8 cellular contexts compared by ENCODE assay signal in the genomic region with DNA sequence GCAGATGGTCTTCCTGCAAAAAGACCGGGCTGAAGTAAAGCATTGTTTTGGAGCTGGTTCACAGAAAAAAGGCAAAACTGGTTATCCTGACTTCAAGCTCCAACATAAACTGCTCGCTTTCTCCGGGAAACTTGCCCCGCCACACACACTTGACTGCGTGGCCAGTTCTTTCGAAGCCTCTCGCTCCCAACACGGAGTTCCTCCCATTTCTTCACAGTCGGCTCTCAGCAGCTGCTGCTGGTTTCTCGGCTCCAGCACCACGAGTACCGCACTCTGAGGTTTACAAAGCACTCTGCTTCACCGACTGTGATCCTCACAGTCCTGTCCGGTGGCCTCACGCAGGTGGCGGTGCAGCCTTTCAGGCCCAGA. TPM values are rescaled to one million over a fixed set of nuclear protein-coding genes. Genes with fewer than 3 reads are reported as not detected.
A peak's percentile ranks its signal among the peaks of the same experiment; 100 is the strongest.
DNase-seq lines count a peak whose midpoint lies in the region; ATAC-seq and TF ChIP-seq lines count a peak whose summit lies in the region.

No MANE protein-coding gene starts in this region.

- peak overlapping the region; percentile 77 to 79 for H3K4me3 ChIP-seq in SK-N-SH (ENCODE audit: low read depth in 2 of 2, low read length in 1 of 2)
- H3K4me3 ChIP-seq in PC-3 (ENCODE audit: low read length), result peak overlapping the region; percentile 80

- H3K9me2 ChIP-seq in SK-N-SH, result no peaks in the 10 kb centered on the region
- H3K9me2 ChIP-seq in PC-3 (replicated peaks; ENCODE audit: low read length), result no peaks in the 10 kb centered on the region

- H3K9ac ChIP-seq in SK-N-SH (peak overlapping the region; percentile 78), PC-3 (ENCODE audit: low read length) (peak overlapping the region; percentile 89)

- intact Hi-C loops in PC-3 (cut with micrococcal nuclease), result loop anchor here (1.0 to 5.0 kb wide), 2 partner anchors 33 to 262 kb away; a partner anchor contains a TSS

- H4K20me1 ChIP-seq in SK-N-SH (ENCODE audit: insufficient read depth), result no peaks in the 10 kb centered on the region
- no peaks in the 10 kb centered on the region for H4K20me1 ChIP-seq in PC-3 (ENCODE audit: low read length)

- no peak for TF ChIP-seq CTCF in SK-N-SH (IDR thresholded peaks at IDR 0.05)
- TF ChIP-seq CTCF in PC-3 (conservative IDR thresholded peaks at IDR 0.05; ENCODE audit: low read depth, low read length), result no peak
- TF ChIP-seq CTCF in neural crest cell (conservative IDR thresholded peaks at IDR 0.05), result no peak

- ATAC-seq in SK-N-SH treated with all-trans-retinoic acid at 6 μM for 48 hours (no peak), PC-3 (peak; percentile 12; the same call in 1 of the 2 replicates), GM18907 (IDR thresholded peaks at IDR 0.05; ENCODE audit: unreplicated experiment) (no peak)

- H3F3A ChIP-seq in SK-N-SH (replicated peaks; ENCODE audit: insufficient read depth), result peaks cover 52% of the 10 kb centered on the region
- H3F3A ChIP-seq in PC-3 (ENCODE audit: low read length, unreplicated experiment), result peaks cover 3% of the 10 kb centered on the region

- peaks cover 2% of the 10 kb centered on the region for H3K27me3 Mint-ChIP-seq in neural crest cell (ENCODE audit: low read depth)

- TF ChIP-seq RAD21 in SK-N-SH (IDR thresholded peaks at IDR 0.05; ENCODE audit: low read length), result no peak

- H3K36me3 ChIP-seq in SK-N-SH (replicated peaks in 1 of 2; ENCODE audit: control insufficient read depth in 1 of 2, insufficient read depth in 2 of 2, low read length in 1 of 2) (peaks cover 25 to 40% of the 10 kb centered on the region in 2 experiments), PC-3 (ENCODE audit: low read depth, low read length) (peaks cover 31% of the 10 kb centered on the region)

- H3K4me1 ChIP-seq in SK-N-SH (ENCODE audit: control insufficient read depth in 1 of 2, insufficient read depth in 2 of 2, low read depth in 1 of 2, low read length in 1 of 2), result peaks cover 4 to 11% of the 10 kb centered on the region in 2 experiments; a peak in 3 of 4 replicates
- peaks cover 34% of the 10 kb centered on the region for H3K4me1 ChIP-seq in PC-3 (ENCODE audit: insufficient read depth, low read length)

- H3K4me1 Mint-ChIP-seq in neural crest cell, result peaks cover 28% of the 10 kb centered on the region

- 14% methylated on average over 16 of the region's 16 CpGs for WGBS in SK-N-SH (ENCODE audit: low lambda C conversion rate)

- DNase-seq in SK-N-SH (no peak), PC-3 (no peak), epithelial cell of prostate (ENCODE audit: low read depth, low spot score) (no peak), neural crest cell (ENCODE audit: low read depth, low spot score) (no peak), T1000 (lab: John Stamatoyannopoulos, UW) (no peak), NCI-H1694 (lab: John Stamatoyannopoulos, UW) (no peak)

- no peaks in the 10 kb centered on the region for H3K36me3 Mint-ChIP-seq in neural crest cell (ENCODE audit: low read depth)

- no peaks in the 10 kb centered on the region for H3K9me3 ChIP-seq in SK-N-SH
- no peaks in the 10 kb centered on the region for H3K9me3 ChIP-seq in PC-3 (ENCODE audit: low read length)

- peak overlapping the region; percentile 88 for H3K4me2 ChIP-seq in SK-N-SH
- peak overlapping the region; percentile 92 for H3K4me2 ChIP-seq in PC-3 (ENCODE audit: low read length)

- H3K27ac ChIP-seq in SK-N-SH (ENCODE audit: low read depth in 2 of 2, low read length in 1 of 2), result peak overlapping the region; percentile 92 to 97
- H3K27ac ChIP-seq in PC-3 (ENCODE audit: low read length), result peak overlapping the region; percentile 89
- H3K27ac ChIP-seq in epithelial cell of prostate, result peak overlapping the region; percentile 92

- TSS peak; percentile 93 for BruUV-seq in PC-3 (replicated peaks; lab: Mats Ljungman, UMichigan)

- POLR2A ChIA-PET in SK-N-SH (lab: Yijun Ruan, JAX) (interaction anchor here (0.6 to 3.8 kb wide), 2 partner anchors 33 to 112 kb away, joined by 4 to 13 read pairs; a partner anchor contains a TSS), PC-3 (lab: Charles Lee; ENCODE audit: unreplicated experiment) (interaction anchor here (0.6 kb wide), 1 partner anchor 262 kb away, joined by 4 read pairs; a partner anchor contains a TSS)

- H3K9me3 Mint-ChIP-seq in neural crest cell, result no peaks in the 10 kb centered on the region

- peak overlapping the region; percentile 93 for H3K4me3 Mint-ChIP-seq in neural crest cell

- CTCF ChIA-PET in SK-N-SH (lab: Yijun Ruan, JAX) (interaction anchor here (1.0 to 2.0 kb wide), 4 partner anchors 31 to 277 kb away, joined by 3 to 8 read pairs (median 5); a partner anchor contains a TSS), PC-3 (lab: Charles Lee) (no interaction called here)

- peak overlapping the region; percentile 96 for H3K27ac Mint-ChIP-seq in neural crest cell (ENCODE audit: unreplicated experiment)

- H3K79me2 ChIP-seq in SK-N-SH (ENCODE audit: insufficient read depth), result peaks cover 36% of the 10 kb centered on the region
- H3K79me2 ChIP-seq in PC-3 (ENCODE audit: low read length), result peaks cover 26% of the 10 kb centered on the region

- H3K27me3 ChIP-seq in SK-N-SH (ENCODE audit: insufficient read depth) (no peaks in the 10 kb centered on the region), PC-3 (ENCODE audit: low read length) (no peaks in the 10 kb centered on the region)

- no peak for TF ChIP-seq EP300 in SK-N-SH (IDR thresholded peaks at IDR 0.05; ENCODE audit: borderline replicate concordance in 1 of 2, low read depth in 1 of 2, low read length in 1 of 2)

- peak overlapping the region; percentile 80 for H2AFZ ChIP-seq in SK-N-SH (ENCODE audit: low read depth)
- peak overlapping the region; percentile 81 for H2AFZ ChIP-seq in PC-3 (ENCODE audit: low read length)

TF ChIP-seq in SK-N-SH, 30 proteins besides CTCF, POLR2A, EP300 and RAD21 (continues in another document):
- TF ChIP-seq GABPA (IDR thresholded peaks at IDR 0.05; ENCODE audit: low read depth) (no peak), NRF1 (IDR thresholded peaks at IDR 0.05; ENCODE audit: low read depth, low read length) (no peak)
- TF ChIP-seq, protein P1, sequence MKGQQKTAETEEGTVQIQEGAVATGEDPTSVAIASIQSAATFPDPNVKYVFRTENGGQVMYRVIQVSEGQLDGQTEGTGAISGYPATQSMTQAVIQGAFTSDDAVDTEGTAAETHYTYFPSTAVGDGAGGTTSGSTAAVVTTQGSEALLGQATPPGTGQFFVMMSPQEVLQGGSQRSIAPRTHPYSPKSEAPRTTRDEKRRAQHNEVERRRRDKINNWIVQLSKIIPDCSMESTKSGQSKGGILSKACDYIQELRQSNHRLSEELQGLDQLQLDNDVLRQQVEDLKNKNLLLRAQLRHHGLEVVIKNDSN (IDR thresholded peaks at IDR 0.05; ENCODE audit: borderline replicate concordance, low read depth), result no peak
- TF ChIP-seq, protein P2, sequence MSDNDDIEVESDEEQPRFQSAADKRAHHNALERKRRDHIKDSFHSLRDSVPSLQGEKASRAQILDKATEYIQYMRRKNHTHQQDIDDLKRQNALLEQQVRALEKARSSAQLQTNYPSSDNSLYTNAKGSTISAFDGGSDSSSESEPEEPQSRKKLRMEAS (IDR thresholded peaks at IDR 0.05; ENCODE audit: low read depth), result peak; percentile 86; the same call in 1 of the 2 replicates

TF ChIP-seq in SK-N-SH treated with all-trans-retinoic acid at 6 μM for 48 hours, 23 proteins besides CTCF, POLR2A, EP300 and RAD21:
- TF ChIP-seq ISL1 (CRISPR knock-in tag; IDR thresholded peaks at IDR 0.05), result no peak
- no peak for TF ChIP-seq TCF4 (CRISPR knock-in tag; IDR thresholded peaks at IDR 0.05; ENCODE audit: borderline replicate concordance)
- TF ChIP-seq ESRRG (CRISPR knock-in tag; IDR thresholded peaks at IDR 0.05), result no peak

RNA-seq across cellular contexts. Expression of a gene that starts 0.2 kb away (rescaled TPM):
- polyA plus RNA-seq in SK-N-SH (2012; rRNA removed), result 12.1 and 14.8 TPM in 2 replicates
- polyA plus RNA-seq in SK-N-SH (2012; cell fraction: cytosol; rRNA removed), result 16.6 and 17.9 TPM in 2 replicates
- 5.2 and 10.9 TPM in 2 replicates for polyA plus RNA-seq in SK-N-SH (2012; cell fraction: nucleus; rRNA removed)
- total RNA-seq in PC-3 (2014; rRNA removed) (49.8 and 64.7 TPM in 2 replicates), neural crest cell (105 and 106 TPM in 2 replicates)

RNA-seq across cellular contexts. Expression of a gene that starts 32.6 kb away (rescaled TPM):
- polyA plus RNA-seq in SK-N-SH (2012; rRNA removed), result 101 and 156 TPM in 2 replicates
- polyA plus RNA-seq in SK-N-SH (2012; cell fraction: cytosol; rRNA removed), result 89.0 and 114 TPM in 2 replicates
- 68.1 and 118 TPM in 2 replicates for polyA plus RNA-seq in SK-N-SH (2012; cell fraction: nucleus; rRNA removed)
- total RNA-seq in PC-3 (2014; rRNA removed) (160 and 182 TPM in 2 replicates), neural crest cell (133 and 144 TPM in 2 replicates)

RNA-seq across cellular contexts. Expression of a gene that starts 55.4 kb away (rescaled TPM):
- not detected in 2 replicates for polyA plus RNA-seq in SK-N-SH (2012; rRNA removed)
- 0.05 TPM in 1 of 2 replicates, not detected in the other for polyA plus RNA-seq in SK-N-SH (2012; cell fraction: cytosol; rRNA removed)
- 0.06 TPM in 1 of 2 replicates, not detected in the other for polyA plus RNA-seq in SK-N-SH (2012; cell fraction: nucleus; rRNA removed)
- total RNA-seq in PC-3 (2014; rRNA removed) (not detected in 2 replicates), neural crest cell (0.73 and 1.2 TPM in 2 replicates)

RNA-seq across cellular contexts. Expression of a gene that starts 55.9 kb away (rescaled TPM):
- polyA plus RNA-seq in SK-N-SH (2012; rRNA removed), result 85.5 and 104 TPM in 2 replicates
- polyA plus RNA-seq in SK-N-SH (2012; cell fraction: cytosol; rRNA removed), result 119 and 123 TPM in 2 replicates
- polyA plus RNA-seq in SK-N-SH (2012; cell fraction: nucleus; rRNA removed), result 18.1 and 29.0 TPM in 2 replicates
- 154 and 166 TPM in 2 replicates for total RNA-seq in PC-3 (2014; rRNA removed)
- total RNA-seq in neural crest cell, result 114 and 121 TPM in 2 replicates
